8 cellular contexts compared by ENCODE assay signal in genomic region chr5:88667187-88668141, GRCh38.
DNase-seq lines count a peak whose midpoint lies in the region; ATAC-seq, FAIRE-seq and TF ChIP-seq lines count a peak whose summit lies in the region.

No MANE protein-coding gene starts in this region.

- H3K9me1 ChIP-seq in K562 (ENCODE audit: control insufficient read depth, insufficient read depth, low read length): no peaks in the 10 kb centered on the region

- peak; percentile 77 for ATAC-seq in GM18502 (IDR thresholded peaks at IDR 0.05; ENCODE audit: poor library complexity, unreplicated experiment)
- ATAC-seq in GM21619 (IDR thresholded peaks at IDR 0.05; ENCODE audit: unreplicated experiment): peak; percentile 81
- peak; percentile 38; the same call in 2 of the 3 replicates for ATAC-seq in K562

- no peak for TF ChIP-seq RAD21 in K562 (CRISPR knock-in tag; conservative IDR thresholded peaks at IDR 0.05 in 1 of 2, IDR thresholded peaks at IDR 0.05 in 1 of 2)

- no TSS peak for BruUV-seq in K562 (replicated peaks; lab: Mats Ljungman, UMichigan)

- no peak for TF ChIP-seq POLR2A in K562 (conservative IDR thresholded peaks at IDR 0.05)

- H3K27me3 ChIP-seq in K562 (ENCODE audit: control insufficient read depth in 2 of 2, insufficient read depth in 2 of 2, low read length in 2 of 2): peaks cover 2 to 11% of the 10 kb centered on the region in 2 experiments; a peak in 4 of 5 replicates

- no peak for FAIRE-seq in K562 (lab: Jason Lieb, UNC)

- in situ Hi-C loops in K562 (cut with MboI): no loop called here

- H3K4me3 Mint-ChIP-seq in nephron progenitor cell: peak overlapping the region; percentile 19

- peak overlapping the region; percentile 47; the same call in 1 of the 2 replicates for H3K4me2 ChIP-seq in K562 (ENCODE audit: insufficient read depth, low read length)

- H3K27ac ChIP-seq in KOPT-K1 (ENCODE audit: low read depth, low read length, poor library complexity, severe bottlenecking) (peak overlapping the region; percentile 6), K562 (ENCODE audit: extremely low read depth, low read depth, low read length) (no peak overlapping the region)

- H3K9ac ChIP-seq in K562 (ENCODE audit: insufficient read depth in 1 of 2, low read depth in 2 of 2, low read length in 2 of 2): no peak overlapping the region

- H3K36me3 ChIP-seq in KOPT-K1 (ENCODE audit: insufficient read depth, low read length) (no peaks in the 10 kb centered on the region), K562 (ENCODE audit: control insufficient read depth, insufficient read depth, low read length) (no peaks in the 10 kb centered on the region)

- intact Hi-C loops in K562 (cut with micrococcal nuclease): loop anchor here (5.0 kb wide), 1 partner anchor 525 kb away; no protein-coding TSS in a partner anchor

- no peaks in the 10 kb centered on the region for H3K9me3 Mint-ChIP-seq in nephron progenitor cell

- POLR2A ChIA-PET in K562 (lab: Yijun Ruan, JAX) (no interaction called here), GM10248 (lab: Yijun Ruan, JAX) (no interaction called here)

- TF ChIP-seq EP300 in K562 (IDR thresholded peaks at IDR 0.05; ENCODE audit: low read length): no peak

- H3K27ac Mint-ChIP-seq in nephron progenitor cell: no peak overlapping the region

- no peak overlapping the region for H2AFZ ChIP-seq in K562 (ENCODE audit: low read depth, low read length)

- 8% methylated on average over 28 of the region's 28 CpGs for WGBS in K562 (ENCODE audit: insufficient coverage, low coverage, missing lambda C conversion rate)

- peaks cover 100% of the 10 kb centered on the region for H3K27me3 Mint-ChIP-seq in nephron progenitor cell (ENCODE audit: low read depth, poor library complexity)

- TF ChIP-seq CTCF in K562 (IDR thresholded peaks at IDR 0.05 in 2 of 3, conservative IDR thresholded peaks at IDR 0.05 in 1 of 3; ENCODE audit: insufficient read depth in 2 of 3, low read depth in 1 of 3, low read length in 3 of 3) (no peak), nephron progenitor cell (IDR thresholded peaks at IDR 0.05) (no peak), GM10248 (IDR thresholded peaks at IDR 0.05; ENCODE audit: control extremely low read depth, extremely low read depth, low read depth, missing control alignments) (no peak)

- no peaks in the 10 kb centered on the region for H4K20me1 ChIP-seq in K562 (replicated peaks; ENCODE audit: control insufficient read depth, insufficient read depth, low read length)

- H3K9me3 ChIP-seq in KOPT-K1 (ENCODE audit: insufficient read depth, low read length, poor library complexity, severe bottlenecking) (no peaks in the 10 kb centered on the region), K562 (replicated peaks; ENCODE audit: control insufficient read depth, insufficient read depth, low read depth, low read length) (no peaks in the 10 kb centered on the region)

- no peaks in the 10 kb centered on the region for H3K4me1 ChIP-seq in K562 (replicated peaks in 1 of 2; ENCODE audit: control insufficient read depth in 2 of 2, insufficient read depth in 2 of 2, low read length in 2 of 2)

- DNase-seq in K562 (ENCODE audit: extremely low read depth in 1 of 4, low spot score in 3 of 4): no peak
- peak; percentile 16 for DNase-seq in nephron progenitor cell
- DNase-seq in GM10248 (ENCODE audit: extremely low spot score): no peak
- no peak for DNase-seq in T1000 (lab: John Stamatoyannopoulos, UW)
- DNase-seq in GDM1 (lab: John Stamatoyannopoulos, UW): no peak

- 0 out of 2 replicates have a peak overlapping the region, but pooled peaks have one; percentile 2 for H3K4me3 ChIP-seq in K562

- H3K4me1 Mint-ChIP-seq in nephron progenitor cell: peaks cover 16% of the 10 kb centered on the region

- CTCF ChIA-PET in K562 (lab: Yijun Ruan, JAX; ENCODE audit: low intra/inter-chr PET ratio) (no interaction called here), GM10248 (lab: Yijun Ruan, JAX) (interaction anchor here (0.8 to 4.1 kb wide), 6 partner anchors 9 to 886 kb away, joined by 3 to 22 read pairs (median 9); no protein-coding TSS in a partner anchor)

- no peaks in the 10 kb centered on the region for H3K36me3 Mint-ChIP-seq in nephron progenitor cell (ENCODE audit: low read depth)

- no peaks in the 10 kb centered on the region for H3K79me2 ChIP-seq in K562 (ENCODE audit: control insufficient read depth, insufficient read depth, low read length)

TF ChIP-seq in K562, 482 proteins besides CTCF, POLR2A, EP300 and RAD21:
- TF ChIP-seq THRAP3 (IDR thresholded peaks at IDR 0.05; ENCODE audit: borderline replicate concordance): no peak
- TF ChIP-seq FIP1L1 (IDR thresholded peaks at IDR 0.05; ENCODE audit: low read depth, low read length, poor library complexity, severe bottlenecking): no peak
- no peak for TF ChIP-seq DNMT1 (IDR thresholded peaks at IDR 0.05)
- TF ChIP-seq, protein P1, sequence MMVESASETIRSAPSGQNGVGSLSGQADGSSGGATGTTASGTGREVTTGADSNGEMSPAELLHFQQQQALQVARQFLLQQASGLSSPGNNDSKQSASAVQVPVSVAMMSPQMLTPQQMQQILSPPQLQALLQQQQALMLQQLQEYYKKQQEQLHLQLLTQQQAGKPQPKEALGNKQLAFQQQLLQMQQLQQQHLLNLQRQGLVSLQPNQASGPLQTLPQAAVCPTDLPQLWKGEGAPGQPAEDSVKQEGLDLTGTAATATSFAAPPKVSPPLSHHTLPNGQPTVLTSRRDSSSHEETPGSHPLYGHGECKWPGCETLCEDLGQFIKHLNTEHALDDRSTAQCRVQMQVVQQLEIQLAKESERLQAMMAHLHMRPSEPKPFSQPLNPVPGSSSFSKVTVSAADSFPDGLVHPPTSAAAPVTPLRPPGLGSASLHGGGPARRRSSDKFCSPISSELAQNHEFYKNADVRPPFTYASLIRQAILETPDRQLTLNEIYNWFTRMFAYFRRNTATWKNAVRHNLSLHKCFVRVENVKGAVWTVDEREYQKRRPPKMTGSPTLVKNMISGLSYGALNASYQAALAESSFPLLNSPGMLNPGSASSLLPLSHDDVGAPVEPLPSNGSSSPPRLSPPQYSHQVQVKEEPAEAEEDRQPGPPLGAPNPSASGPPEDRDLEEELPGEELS (CRISPR knock-in tag; IDR thresholded peaks at IDR 0.05; ENCODE audit: borderline replicate concordance): no peak
- TF ChIP-seq NCOA1 (IDR thresholded peaks at IDR 0.05; ENCODE audit: low read depth): no peak
- TF ChIP-seq BRCA1 (IDR thresholded peaks at IDR 0.05): no peak
- no peak for TF ChIP-seq BRCA1 (CRISPR knock-in tag; IDR thresholded peaks at IDR 0.05)
- TF ChIP-seq SMAD2 (IDR thresholded peaks at IDR 0.05; ENCODE audit: low read depth, low read length): no peak
TF ChIP-seq in K562: peak in this region for 0.
